In genomic region chr3:36214460-36214859, GRCh38 we compare ENCODE assay signal across 1 cellular context.
TF ChIP-seq lines count a peak whose summit lies in the region.

No MANE protein-coding gene starts in this region.

TF ChIP-seq in H1, 55 proteins besides CTCF, POLR2A, EP300 and RAD21 (continued from another document):
- no peak for TF ChIP-seq CHD7 (IDR thresholded peaks at IDR 0.05; ENCODE audit: insufficient replicate concordance, low read length)
- TF ChIP-seq NRF1 (IDR thresholded peaks at IDR 0.05; ENCODE audit: low read depth, low read length): no peak
- no peak for TF ChIP-seq GTF2F1 (IDR thresholded peaks at IDR 0.05; ENCODE audit: borderline replicate concordance, low read depth, low read length)
- TF ChIP-seq NANOG (IDR thresholded peaks at IDR 0.05; ENCODE audit: insufficient read depth, low read depth, low read length, poor library complexity, severe bottlenecking): no peak
- no peak for TF ChIP-seq CEBPB (IDR thresholded peaks at IDR 0.05; ENCODE audit: low read depth, low read length)
- TF ChIP-seq E2F6 (IDR thresholded peaks at IDR 0.05): no peak
- no peak for TF ChIP-seq SIRT6 (IDR thresholded peaks at IDR 0.05; ENCODE audit: low read length)
